ENCODE assay signal across 8 cellular contexts in genomic region chr9:136409557-136410455, GRCh38. TPM values are rescaled to one million over a fixed set of nuclear protein-coding genes. Genes with fewer than 3 reads are reported as not detected.
DNase-seq lines count a peak whose midpoint lies in the region; ATAC-seq and TF ChIP-seq lines count a peak whose summit lies in the region.

No MANE protein-coding gene starts in this region.

- DNase-seq in Calu3 (peak; percentile 17), GM20000 (ENCODE audit: low spot score) (peak; percentile 63), WTC11 (ENCODE audit: low spot score) (peak; percentile 36), ecto neural progenitor cell (ENCODE audit: low spot score) (peak; percentile 62), medulla oblongata (ENCODE audit: extremely low spot score) (peak; percentile 32), NCI-H2029 treated with DMSO at 0.1 percent for 48 hours (lab: John Stamatoyannopoulos, UW) (no peak)
- DNase-seq in stimulated activated naive CD8-positive, alpha-beta T cell treated with anti-CD3 and anti-CD28 coated beads, Interleukin-15, amount 100 ng/mL, for 72 hours = peak; percentile 45

- 12% methylated on average over 71 of the region's 71 CpGs for WGBS in HUES64

- no peaks in the 10 kb centered on the region for H3K27me3 ChIP-seq in HUES64 (ENCODE audit: insufficient read depth, low read length)

- ATAC-seq in WTC11 = peak; percentile 27
- peak; percentile 56 for ATAC-seq in stimulated activated naive CD8-positive, alpha-beta T cell treated with anti-CD3 and anti-CD28 coated beads, Interleukin-15, amount 100 ng/mL, for 72 hours

- H3K27ac Mint-ChIP-seq in Calu3 (ENCODE audit: unreplicated experiment) = peak overlapping the region; percentile 81
- peak overlapping the region; percentile 90 for H3K27ac Mint-ChIP-seq in WTC11
- H3K27ac Mint-ChIP-seq in stimulated activated naive CD8-positive, alpha-beta T cell treated with anti-CD3 and anti-CD28 coated beads, Interleukin-15, amount 100 ng/mL, for 72 hours = peak overlapping the region; percentile 91 to 93

- TSS peak; percentile 74 for BruUV-seq in Calu3 (replicated peaks; lab: Mats Ljungman, UMichigan)

- no peak for TF ChIP-seq CTCF in Calu3 (IDR thresholded peaks at IDR 0.05; ENCODE audit: unreplicated experiment)
- no peak for TF ChIP-seq CTCF in GM20000 (IDR thresholded peaks at IDR 0.05; ENCODE audit: extremely low read depth, missing control alignments)
- no peak for TF ChIP-seq CTCF in WTC11 (IDR thresholded peaks at IDR 0.05)

- H3K4me1 Mint-ChIP-seq in Calu3 (ENCODE audit: low read depth, unreplicated experiment) (peaks cover 21% of the 10 kb centered on the region), WTC11 (peaks cover 27% of the 10 kb centered on the region)
- H3K4me1 Mint-ChIP-seq in stimulated activated naive CD8-positive, alpha-beta T cell treated with anti-CD3 and anti-CD28 coated beads, Interleukin-15, amount 100 ng/mL, for 72 hours = peaks cover 68% of the 10 kb centered on the region

- H3K4me3 ChIP-seq in HUES64 (ENCODE audit: low read length) = peak overlapping the region; percentile 83

- H3K27me3 Mint-ChIP-seq in Calu3 (ENCODE audit: unreplicated experiment) (no peaks in the 10 kb centered on the region), WTC11 (ENCODE audit: low read depth) (no peaks in the 10 kb centered on the region)
- no peaks in the 10 kb centered on the region for H3K27me3 Mint-ChIP-seq in stimulated activated naive CD8-positive, alpha-beta T cell treated with anti-CD3 and anti-CD28 coated beads, Interleukin-15, amount 100 ng/mL, for 72 hours

- POLR2A ChIA-PET in WTC11 (lab: Charles Lee) = interaction anchor here (0.8 to 1.2 kb wide), 5 partner anchors 9 to 51 kb away, joined by 3 to 5 read pairs (median 3); no protein-coding TSS in a partner anchor

- H3K9ac ChIP-seq in HUES64 (ENCODE audit: low read depth, low read length) = peak overlapping the region; percentile 98

- H3K36me3 Mint-ChIP-seq in Calu3 (ENCODE audit: insufficient read depth, unreplicated experiment) = peaks cover 56% of the 10 kb centered on the region
- peaks cover 73% of the 10 kb centered on the region for H3K36me3 Mint-ChIP-seq in WTC11

- peak overlapping the region; percentile 77 for H3K27ac ChIP-seq in HUES64 (ENCODE audit: low read depth, low read length)

- intact Hi-C loops in Calu3 (cut with micrococcal nuclease; ENCODE audit: unreplicated experiment) = no loop called here

- H3K36me3 ChIP-seq in HUES64 (ENCODE audit: insufficient read depth, low read length) = peaks cover 70% of the 10 kb centered on the region

- H3K9me3 Mint-ChIP-seq in Calu3 (ENCODE audit: low read depth, unreplicated experiment) (no peaks in the 10 kb centered on the region), WTC11 (no peaks in the 10 kb centered on the region)
- H3K9me3 Mint-ChIP-seq in stimulated activated naive CD8-positive, alpha-beta T cell treated with anti-CD3 and anti-CD28 coated beads, Interleukin-15, amount 100 ng/mL, for 72 hours = no peaks in the 10 kb centered on the region

- CTCF ChIA-PET in Calu3 (lab: Charles Lee) (interaction anchor here (0.6 to 1.1 kb wide), 2 partner anchors 64 to 474 kb away, joined by 3 read pairs; no protein-coding TSS in a partner anchor), WTC11 (lab: Charles Lee) (interaction anchor here (0.7 to 2.4 kb wide), 11 partner anchors 9 to 262 kb away, joined by 3 to 11 read pairs (median 4); partner anchors contain the start of gene DNLZ)

- H3K9me3 ChIP-seq in HUES64 (ENCODE audit: insufficient read depth, low read depth, low read length) = no peaks in the 10 kb centered on the region

- H3K4me1 ChIP-seq in HUES64 (ENCODE audit: insufficient read depth, low read length) = peaks cover 6% of the 10 kb centered on the region

- H3K4me3 Mint-ChIP-seq in Calu3 (ENCODE audit: low read depth, unreplicated experiment) (peak overlapping the region; percentile 93), WTC11 (peak overlapping the region; percentile 88)
- H3K4me3 Mint-ChIP-seq in stimulated activated naive CD8-positive, alpha-beta T cell treated with anti-CD3 and anti-CD28 coated beads, Interleukin-15, amount 100 ng/mL, for 72 hours = peak overlapping the region; percentile 95 to 96

TF ChIP-seq in WTC11, 78 proteins besides CTCF, POLR2A, EP300 and RAD21 (continues in another document):
- TF ChIP-seq TP53 (CRISPR knock-in tag; IDR thresholded peaks at IDR 0.05) (0 out of 2 replicates have a peak, but pooled peaks have one; percentile 21), GRHL2 (CRISPR knock-in tag; IDR thresholded peaks at IDR 0.05; ENCODE audit: insufficient replicate concordance, severe bottlenecking) (no peak), IRF1 (CRISPR knock-in tag; IDR thresholded peaks at IDR 0.05) (no peak), PRDM15 (CRISPR knock-in tag; IDR thresholded peaks at IDR 0.05) (no peak), ZBTB43 (CRISPR knock-in tag; IDR thresholded peaks at IDR 0.05) (0 out of 2 replicates have a peak, but pooled peaks have one; percentile 27)

RNA-seq across cellular contexts. Expression of gene ENTR1, which starts 0.6 kb away (rescaled TPM):
- total RNA-seq in Calu3 (2022) = 49.7 and 50.2 TPM in 2 replicates
- 60.6 TPM for polyA plus RNA-seq in HUES64 (2013, experiment 1 of 2)
- polyA plus RNA-seq in HUES64 (2013, experiment 2 of 2) = 65.8 TPM
- 102 to 140 TPM (median 103 TPM) in 3 replicates for total RNA-seq in WTC11 (2021)

RNA-seq across cellular contexts. Expression of gene PMPCA, which starts 0.7 kb away (rescaled TPM):
- 44.0 and 46.6 TPM in 2 replicates for total RNA-seq in Calu3 (2022)
- polyA plus RNA-seq in HUES64 (2013, experiment 1 of 2) = 53.5 TPM
- 51.3 TPM for polyA plus RNA-seq in HUES64 (2013, experiment 2 of 2)
- 77.0 to 103 TPM (median 79.2 TPM) in 3 replicates for total RNA-seq in WTC11 (2021)

RNA-seq across cellular contexts. Expression of gene SNAPC4, which starts 9.8 kb away (rescaled TPM):
- total RNA-seq in Calu3 (2022) (9.7 and 10.5 TPM in 2 replicates), WTC11 (2021) (18.9 to 22.8 TPM (median 20.0 TPM) in 3 replicates)
- 12.8 TPM for polyA plus RNA-seq in HUES64 (2013, experiment 1 of 2)
- polyA plus RNA-seq in HUES64 (2013, experiment 2 of 2) = 8.4 TPM

RNA-seq across cellular contexts. Expression of gene INPP5E, which starts 29.8 kb away (rescaled TPM):
- total RNA-seq in Calu3 (2022) (10.9 and 11.3 TPM in 2 replicates), WTC11 (2021) (23.6 to 25.5 TPM (median 24.0 TPM) in 3 replicates)
- 7.0 TPM for polyA plus RNA-seq in HUES64 (2013, experiment 1 of 2)
- 8.4 TPM for polyA plus RNA-seq in HUES64 (2013, experiment 2 of 2)

RNA-seq across cellular contexts. Expression of gene CARD9, which starts 36.3 kb away (rescaled TPM):
- 1.2 and 1.6 TPM in 2 replicates for total RNA-seq in Calu3 (2022)
- 0.30 TPM for polyA plus RNA-seq in HUES64 (2013, experiment 1 of 2)
- 0.32 TPM for polyA plus RNA-seq in HUES64 (2013, experiment 2 of 2)
- 0.76 to 0.96 TPM (median 0.96 TPM) in 3 replicates for total RNA-seq in WTC11 (2021)
